ENCODE assay signal across 8 cellular contexts in genomic region chr22:41822289-41823057, GRCh38. TPM values are rescaled to one million over a fixed set of nuclear protein-coding genes. Genes with fewer than 3 reads are reported as not detected.
DNase-seq lines count a peak whose midpoint lies in the region; ATAC-seq and TF ChIP-seq lines count a peak whose summit lies in the region.

No MANE protein-coding gene starts in this region.

- H3K27me3 Mint-ChIP-seq in progenitor cell of endocrine pancreas = no peaks in the 10 kb centered on the region

- H3K9me3 ChIP-seq in fibroblast of lung (ENCODE audit: control insufficient read depth, insufficient read depth, low read depth, low read length) = no peaks in the 10 kb centered on the region

- H3K4me3 Mint-ChIP-seq in progenitor cell of endocrine pancreas (ENCODE audit: low read depth) = no peak overlapping the region

- no peaks in the 10 kb centered on the region for H3K27me3 ChIP-seq in fibroblast of lung (ENCODE audit: control insufficient read depth, insufficient read depth, low read length)

- no peak overlapping the region for H3K27ac Mint-ChIP-seq in progenitor cell of endocrine pancreas

- peak; percentile 46 for DNase-seq in AG10803 (ENCODE audit: low read depth)
- DNase-seq in NCI-H2171 treated with DMSO at 0.1 percent for 48 hours (lab: John Stamatoyannopoulos, UW) = peak; percentile 68
- DNase-seq in activated T-cell treated with anti-CD3 and anti-CD28 coated beads for 24 hours (ENCODE audit: low read depth) = peak; percentile 47
- DNase-seq in fibroblast of lung (ENCODE audit: low read depth in 2 of 2) = peak; percentile 69 to 81
- DNase-seq in progenitor cell of endocrine pancreas (ENCODE audit: low spot score, unreplicated experiment) = no peak
- DNase-seq in UCSD-AML1 (lab: John Stamatoyannopoulos, UW; ENCODE audit: unreplicated experiment) = no peak

- no peak overlapping the region for H2AFZ ChIP-seq in fibroblast of lung (ENCODE audit: low read length)

- H3K9me3 Mint-ChIP-seq in progenitor cell of endocrine pancreas (ENCODE audit: low read depth) = no peaks in the 10 kb centered on the region

- peaks cover 4% of the 10 kb centered on the region for H3K4me1 ChIP-seq in fibroblast of lung (ENCODE audit: control insufficient read depth, extremely low read depth, insufficient read depth, low read length)

- no peaks in the 10 kb centered on the region for H3K79me2 ChIP-seq in fibroblast of lung (ENCODE audit: control insufficient read depth, insufficient read depth, low read length)

- peaks cover 1% of the 10 kb centered on the region for H3K36me3 Mint-ChIP-seq in progenitor cell of endocrine pancreas (ENCODE audit: insufficient read depth)

- no peak overlapping the region for H3K9ac ChIP-seq in fibroblast of lung (ENCODE audit: insufficient read depth, low read length)

- H3K36me3 ChIP-seq in fibroblast of lung (ENCODE audit: control insufficient read depth, insufficient read depth, low read length) = no peaks in the 10 kb centered on the region

- no peaks in the 10 kb centered on the region for H4K20me1 ChIP-seq in fibroblast of lung (ENCODE audit: control insufficient read depth, extremely low read depth, insufficient read depth, low read length)

- no peak for ATAC-seq in GM21367 (IDR thresholded peaks at IDR 0.05; ENCODE audit: unreplicated experiment)

- no peak overlapping the region for H3K4me2 ChIP-seq in fibroblast of lung (ENCODE audit: extremely low read depth, insufficient read depth, low read length)

- H3K4me3 ChIP-seq in AG10803 (ENCODE audit: low read length) (no peak overlapping the region), GM12875 (ENCODE audit: low read depth, low read length) (no peak overlapping the region), fibroblast of lung (replicated peaks in 1 of 4; ENCODE audit: control extremely low read depth in 1 of 4, insufficient read depth in 1 of 4, low read depth in 3 of 4, low read length in 4 of 4) (no peak overlapping the region)

- H3K27ac ChIP-seq in fibroblast of lung (ENCODE audit: insufficient read depth, low read length) = no peak overlapping the region

- H3K4me1 Mint-ChIP-seq in progenitor cell of endocrine pancreas (ENCODE audit: low read depth) = no peaks in the 10 kb centered on the region

- TF ChIP-seq CTCF in AG10803 (conservative IDR thresholded peaks at IDR 0.05; ENCODE audit: low read length) (peak; percentile 51), GM12875 (IDR thresholded peaks at IDR 0.05; ENCODE audit: borderline replicate concordance, insufficient read depth, low read depth, low read length) (peak; percentile 28; the same call in 1 of the 2 replicates), fibroblast of lung (conservative IDR thresholded peaks at IDR 0.05 in 1 of 2, IDR thresholded peaks at IDR 0.05 in 1 of 2; ENCODE audit: low read depth in 1 of 2, low read length in 2 of 2) (peak; percentile 30 to 41), progenitor cell of endocrine pancreas (IDR thresholded peaks at IDR 0.05; ENCODE audit: unreplicated experiment) (peak; percentile 41)

RNA-seq across cellular contexts. Expression of gene SREBF2, which starts 10.4 kb away (rescaled TPM):
- total RNA-seq in fibroblast of lung (60.9 and 103 TPM in 2 replicates), progenitor cell of endocrine pancreas (154 and 156 TPM in 2 replicates)
- polyA plus RNA-seq in fibroblast of lung = 45.5 and 51.7 TPM in 2 replicates
- polyA plus RNA-seq in fibroblast of lung (2012) = 75.7 and 89.5 TPM in 2 replicates
- 220 and 377 TPM in 2 replicates for polyA minus RNA-seq in fibroblast of lung (ENCODE audit: low replicate concordance)

RNA-seq across cellular contexts. Expression of gene CCDC134, which starts 22.0 kb away (rescaled TPM):
- total RNA-seq in fibroblast of lung = 9.2 and 13.7 TPM in 2 replicates
- 3.0 and 5.0 TPM in 2 replicates for polyA plus RNA-seq in fibroblast of lung
- polyA plus RNA-seq in fibroblast of lung (2012) = 3.0 and 4.8 TPM in 2 replicates
- 7.5 and 8.3 TPM in 2 replicates for polyA minus RNA-seq in fibroblast of lung (ENCODE audit: low replicate concordance)
- total RNA-seq in progenitor cell of endocrine pancreas = 23.3 and 24.2 TPM in 2 replicates

Comparison
In these comparisons a context has a peak if more than half of its experiments do, and no peak if none do; other contexts are left out.
1. DNase-seq: peak in AG10803 (single experiment), NCI-H2171 treated with DMSO at 0.1 percent for 48 hours (single experiment), activated T-cell treated with anti-CD3 and anti-CD28 coated beads for 24 hours (single experiment) and fibroblast of lung (2 of 2); none in progenitor cell of endocrine pancreas (single experiment) and UCSD-AML1 (single experiment).
2. Peak in every context shown above with its lines, with median percentiles within 50 percentile points of each other: CTCF ChIP-seq.